40 cellular contexts compared by ENCODE assay signal in genomic region chr22:40862537-40862936, GRCh38. TPM values are rescaled to one million over a fixed set of nuclear protein-coding genes. Genes with fewer than 3 reads are reported as not detected.
"Had no signal": no experiment of that assay in that cellular context is flagged by ENCODE, and none has a peak within 500 bp of the region (broad histone marks: within the 10 kb centered on the region; RNA-seq: fewer than 3 reads in every experiment).

No MANE protein-coding gene starts in this region.

- H3K27me3 Mint-ChIP-seq: activated B cell treated with CpG ODN at 0.5 μM for 24 hours; activated CD4-positive, alpha-beta memory T cell treated with anti-CD3 and anti-CD28 coated beads, Interleukin-2, amount 10 ng/mL, durations not matched to agents 7 days and 5 days; activated CD8-positive, alpha-beta memory T cell treated with anti-CD3 and anti-CD28 coated beads, Interleukin-2, amount 10 ng/mL, durations not matched to agents 7 days and 5 days; activated naive CD8-positive, alpha-beta T cell; activated naive CD8-positive, alpha-beta T cell treated with anti-CD3 and anti-CD28 coated beads, Interleukin-2, amount 50 U/mL, for 24 hours had no signal

- H3K27ac Mint-ChIP-seq: activated CD4-positive, alpha-beta memory T cell treated with anti-CD3 and anti-CD28 coated beads, Interleukin-2, amount 10 ng/mL, durations not matched to agents 7 days and 5 days; activated CD8-positive, alpha-beta memory T cell treated with anti-CD3 and anti-CD28 coated beads, Interleukin-2, amount 10 ng/mL, durations not matched to agents 7 days and 5 days; activated naive CD8-positive, alpha-beta T cell treated with anti-CD3 and anti-CD28 coated beads, Interleukin-2, amount 50 U/mL, for 24 hours had no signal

- H2AFZ ChIP-seq: PC-9 had no signal

- H3K9me3 Mint-ChIP-seq: activated B cell treated with CpG ODN at 0.5 μM for 24 hours; activated CD4-positive, alpha-beta memory T cell treated with anti-CD3 and anti-CD28 coated beads, Interleukin-2, amount 10 ng/mL, durations not matched to agents 7 days and 5 days; activated naive CD8-positive, alpha-beta T cell treated with anti-CD3 and anti-CD28 coated beads, Interleukin-2, amount 50 U/mL, for 24 hours; brain had no signal

- ATAC-seq: activated CD8-positive, alpha-beta memory T cell treated with anti-CD3 and anti-CD28 coated beads, Interleukin-2, amount 10 ng/mL, durations not matched to agents 7 days and 5 days; activated naive CD8-positive, alpha-beta T cell treated with anti-CD3 and anti-CD28 coated beads, Interleukin-2, amount 50 U/mL, for 24 hours; Right ventricle myocardium inferior; SK-N-SH treated with all-trans-retinoic acid at 6 μM for 48 hours had no signal

- H3K4me3 Mint-ChIP-seq: activated B cell treated with CpG ODN at 0.5 μM for 24 hours; activated CD4-positive, alpha-beta memory T cell treated with anti-CD3 and anti-CD28 coated beads, Interleukin-2, amount 10 ng/mL, durations not matched to agents 7 days and 5 days; activated CD8-positive, alpha-beta memory T cell treated with anti-CD3 and anti-CD28 coated beads, Interleukin-2, amount 10 ng/mL, durations not matched to agents 7 days and 5 days; activated naive CD8-positive, alpha-beta T cell; activated naive CD8-positive, alpha-beta T cell treated with anti-CD3 and anti-CD28 coated beads, Interleukin-2, amount 50 U/mL, for 24 hours had no signal

- H3K27me3 ChIP-seq: MG63 had no signal

- DNase-seq: activated B cell treated with CpG ODN at 0.5 μM for 24 hours; activated CD4-positive, alpha-beta memory T cell treated with anti-CD3 and anti-CD28 coated beads, Interleukin-2, amount 10 ng/mL, durations not matched to agents 7 days and 5 days; activated CD4-positive, alpha-beta T cell treated with anti-CD3 and anti-CD28 coated beads for 48 hours; activated CD4-positive, CD25-positive, alpha-beta regulatory T cell treated with anti-CD3 and anti-CD28 coated beads, Interleukin-2, amount 50 U/mL, for 72 hours; activated CD8-positive, alpha-beta memory T cell treated with anti-CD3 and anti-CD28 coated beads for 24 hours; activated CD8-positive, alpha-beta memory T cell treated with anti-CD3 and anti-CD28 coated beads, Interleukin-2, amount 10 ng/mL, durations not matched to agents 7 days and 5 days; activated CD8-positive, alpha-beta memory T cell treated with anti-CD3 and anti-CD28 coated beads, Interleukin-2, amount 50 U/mL, for 48 hours; activated effector memory CD4-positive, alpha-beta T cell treated with Interleukin-2 at 50 U/mL for 16 hours; activated naive CD8-positive, alpha-beta T cell treated with anti-CD3 and anti-CD28 coated beads, Interleukin-2, amount 50 U/mL, for 24 hours; activated T-cell treated with anti-CD3 and anti-CD28 coated beads, Interleukin-2, amount 50 U/mL, for 48 hours; anterior cingulate cortex; caudate nucleus; cerebellar nuclear complex; Karpas-422; KBM-7; MG63; NCI-H1048; NCI-H1105 treated with DMSO at 0.1 percent for 48 hours; NCI-H1436; NCI-H1694; NCI-H1930; NCI-H2081 treated with DMSO at 0.1 percent for 48 hours; NCI-H345; NCI-H524 treated with DMSO at 0.1 percent for 48 hours; PC-9; SIG-M5; SW 1271; T-helper 1 cell; T-helper 2 cell; T-helper 9 cell had no signal

- H3K9me3 ChIP-seq: MG63 had no signal

- H3K4me3 ChIP-seq: MG63, PC-9 had no signal

- H3K4me2 ChIP-seq: PC-9 had no signal

- H3K27ac ChIP-seq: PC-9, RWPE1, VCaP had no signal

RNA-seq across cellular contexts. Expression of gene DNAJB7, which starts 0.6 kb away (rescaled TPM):
- total RNA-seq: activated B cell treated with CpG ODN at 0.5 μM for 24 hours; activated CD4-positive, alpha-beta memory T cell treated with anti-CD3 and anti-CD28 coated beads, Interleukin-2, amount 10 ng/mL, durations not matched to agents 7 days and 5 days; activated CD8-positive, alpha-beta memory T cell treated with anti-CD3 and anti-CD28 coated beads, Interleukin-2, amount 10 ng/mL, durations not matched to agents 7 days and 5 days; bronchial epithelial cell; NCI-H460; OCI-LY7; PC-9; Right ventricle myocardium inferior; SK-MEL-5 had no signal
